27 cellular contexts compared by ENCODE assay signal in genomic region chrX:146906166-146906565, GRCh38.
"Had no signal": no experiment of that assay in that cellular context is flagged by ENCODE, and none has a peak within 500 bp of the region (broad histone marks: within the 10 kb centered on the region; RNA-seq: fewer than 3 reads in every experiment).

No MANE protein-coding gene starts in this region.

- ATAC-seq: stimulated activated effector memory CD8-positive, alpha-beta T cell treated with anti-CD3 and anti-CD28 coated beads, Interleukin-12 subunit alpha, Interleukin-12 subunit beta, amount 100 ng/mL, for 72 hours; stimulated activated memory B cell treated with anti-CD40 and anti-IgM and Interleukin-4, amounts not matched to agents 10 μg/mL and 1 μg/mL and 100 μg/mL, for 72 hours; stimulated activated naive B cell treated with anti-CD40 and anti-IgM and Interleukin-4, amounts not matched to agents 10 μg/mL and 1 μg/mL and 100 μg/mL, for 72 hours; stimulated activated naive CD8-positive, alpha-beta T cell treated with anti-CD3 and anti-CD28 coated beads, Interleukin-15, amount 100 ng/mL, for 72 hours; stimulated activated naive CD8-positive, alpha-beta T cell treated with anti-CD3 and anti-CD28 coated beads, Interleukin-15, Interleukin-2, amounts not matched to agents 100 U/mL and 50 U/mL, for 24 hours; upper lobe of right lung had no signal

- H3K9me3 Mint-ChIP-seq: stimulated activated effector memory CD8-positive, alpha-beta T cell treated with anti-CD3 and anti-CD28 coated beads, Interleukin-12 subunit alpha, Interleukin-12 subunit beta, amount 100 ng/mL, for 72 hours; stimulated activated naive B cell treated with anti-CD40 and anti-IgM and Interleukin-4, amounts not matched to agents 10 μg/mL and 1 μg/mL and 100 μg/mL, for 72 hours; stimulated activated naive CD8-positive, alpha-beta T cell treated with anti-CD3 and anti-CD28 coated beads, Interleukin-15, amount 100 ng/mL, for 72 hours; stimulated activated naive CD8-positive, alpha-beta T cell treated with anti-CD3 and anti-CD28 coated beads, Interleukin-15, Interleukin-2, amounts not matched to agents 100 ng/mL and 50 ng/mL, for 24 hours; type B pancreatic cell had no signal

- H3K4me1 ChIP-seq: stomach, suprapubic skin, testis, thyroid gland, tibial artery, tibial nerve, transverse colon, upper lobe of left lung, upper lobe of right lung, uterus, vagina had no signal

- H3K9me3 ChIP-seq: suprapubic skin, testis, thoracic aorta, thyroid gland, tibial artery, tibial nerve, transverse colon, upper lobe of right lung, uterus, vagina had no signal

- H3K4me3 ChIP-seq: stomach, suprapubic skin, testis, thoracic aorta, thyroid gland, tibial artery, tibial nerve, transverse colon, upper lobe of left lung, upper lobe of right lung, uterus, vagina had no signal

- H3K27me3 ChIP-seq: stomach, suprapubic skin, testis, thyroid gland, tibial artery, tibial nerve, transverse colon, upper lobe of left lung, upper lobe of right lung, uterus, vagina had no signal

- H3K27me3 Mint-ChIP-seq: stimulated activated memory B cell treated with anti-CD40 and anti-IgM and Interleukin-4, amounts not matched to agents 10 μg/mL and 1 μg/mL and 100 μg/mL, for 72 hours; stimulated activated naive B cell treated with anti-CD40 and anti-IgM and Interleukin-4, amounts not matched to agents 10 μg/mL and 1 μg/mL and 100 μg/mL, for 72 hours; stimulated activated naive CD8-positive, alpha-beta T cell treated with anti-CD3 and anti-CD28 coated beads, Interleukin-15, amount 100 ng/mL, for 72 hours; stimulated activated naive CD8-positive, alpha-beta T cell treated with anti-CD3 and anti-CD28 coated beads, Interleukin-15, Interleukin-2, amounts not matched to agents 100 ng/mL and 50 ng/mL, for 24 hours; type B pancreatic cell had no signal

- DNase-seq: stimulated activated CD4-positive, alpha-beta T cell treated with anti-CD3 and anti-CD28 coated beads, Interleukin-2, amount 100 ng/mL, for 48 hours; stimulated activated CD4-positive, alpha-beta T cell treated with anti-CD3 and anti-CD28 coated beads, Interleukin-4, amount 100 ng/mL, for 1 hour; stimulated activated CD4-positive, alpha-beta T cell treated with anti-CD3 and anti-CD28 coated beads, Interleukin-4, amount 100 ng/mL, for 24 hours; stimulated activated CD4-positive, alpha-beta T cell treated with anti-CD3 and anti-CD28 coated beads, Interleukin-4, amount 100 ng/mL, for 4 hours; stimulated activated CD8-positive, alpha-beta memory T cell treated with anti-CD3 and anti-CD28 coated beads, Interleukin-4, amount 100 ng/mL, for 48 hours; stimulated activated naive B cell treated with anti-CD40 and anti-IgM and Interleukin-4, amounts not matched to agents 10 μg/mL and 1 μg/mL and 100 μg/mL, for 72 hours; stimulated activated naive CD4-positive, alpha-beta T cell; stimulated activated naive CD4-positive, alpha-beta T cell treated with Interleukin-2 at 50 U/mL for 16 hours; stimulated activated naive CD8-positive, alpha-beta T cell treated with anti-CD3 and anti-CD28 coated beads, Interleukin-15, amount 100 ng/mL, for 72 hours; stimulated activated naive CD8-positive, alpha-beta T cell treated with anti-CD3 and anti-CD28 coated beads, Interleukin-15, Interleukin-2, amounts not matched to agents 100 U/mL and 50 U/mL, for 24 hours; stomach; testis; thyroid gland; tibial artery; transverse colon; trophoblast cell; upper lobe of left lung; upper lobe of right lung; uterus had no signal

- H3K27ac Mint-ChIP-seq: stimulated activated effector memory CD8-positive, alpha-beta T cell treated with anti-CD3 and anti-CD28 coated beads, Interleukin-12 subunit alpha, Interleukin-12 subunit beta, amount 100 ng/mL, for 72 hours; stimulated activated memory B cell treated with anti-CD40 and anti-IgM and Interleukin-4, amounts not matched to agents 10 μg/mL and 1 μg/mL and 100 μg/mL, for 72 hours; stimulated activated naive B cell treated with anti-CD40 and anti-IgM and Interleukin-4, amounts not matched to agents 10 μg/mL and 1 μg/mL and 100 μg/mL, for 72 hours; stimulated activated naive CD8-positive, alpha-beta T cell treated with anti-CD3 and anti-CD28 coated beads, Interleukin-15, amount 100 ng/mL, for 72 hours; stimulated activated naive CD8-positive, alpha-beta T cell treated with anti-CD3 and anti-CD28 coated beads, Interleukin-15, Interleukin-2, amounts not matched to agents 100 ng/mL and 50 ng/mL, for 24 hours; type B pancreatic cell had no signal

- H3K36me3 Mint-ChIP-seq: stimulated activated effector memory CD8-positive, alpha-beta T cell treated with anti-CD3 and anti-CD28 coated beads, Interleukin-12 subunit alpha, Interleukin-12 subunit beta, amount 100 ng/mL, for 72 hours; stimulated activated memory B cell treated with anti-CD40 and anti-IgM and Interleukin-4, amounts not matched to agents 10 μg/mL and 1 μg/mL and 100 μg/mL, for 72 hours; stimulated activated naive B cell treated with anti-CD40 and anti-IgM and Interleukin-4, amounts not matched to agents 10 μg/mL and 1 μg/mL and 100 μg/mL, for 72 hours; type B pancreatic cell had no signal

- H3K27ac ChIP-seq: stomach, suprapubic skin, testis, thoracic aorta, thyroid gland, tibial artery, tibial nerve, transverse colon, upper lobe of left lung, upper lobe of right lung, uterus, vagina had no signal

- H3K4me3 Mint-ChIP-seq: stimulated activated effector memory CD8-positive, alpha-beta T cell treated with anti-CD3 and anti-CD28 coated beads, Interleukin-12 subunit alpha, Interleukin-12 subunit beta, amount 100 ng/mL, for 72 hours; stimulated activated memory B cell treated with anti-CD40 and anti-IgM and Interleukin-4, amounts not matched to agents 10 μg/mL and 1 μg/mL and 100 μg/mL, for 72 hours; stimulated activated naive B cell treated with anti-CD40 and anti-IgM and Interleukin-4, amounts not matched to agents 10 μg/mL and 1 μg/mL and 100 μg/mL, for 72 hours; stimulated activated naive CD8-positive, alpha-beta T cell treated with anti-CD3 and anti-CD28 coated beads, Interleukin-15, amount 100 ng/mL, for 72 hours; stimulated activated naive CD8-positive, alpha-beta T cell treated with anti-CD3 and anti-CD28 coated beads, Interleukin-15, Interleukin-2, amounts not matched to agents 100 ng/mL and 50 ng/mL, for 24 hours; type B pancreatic cell had no signal

- H3K36me3 ChIP-seq: stomach, suprapubic skin, thoracic aorta, thyroid gland, tibial artery, tibial nerve, transverse colon, upper lobe of left lung, upper lobe of right lung, uterus, vagina had no signal

- H3K4me1 Mint-ChIP-seq: stimulated activated effector memory CD8-positive, alpha-beta T cell treated with anti-CD3 and anti-CD28 coated beads, Interleukin-12 subunit alpha, Interleukin-12 subunit beta, amount 100 ng/mL, for 72 hours; stimulated activated memory B cell treated with anti-CD40 and anti-IgM and Interleukin-4, amounts not matched to agents 10 μg/mL and 1 μg/mL and 100 μg/mL, for 72 hours; stimulated activated naive B cell treated with anti-CD40 and anti-IgM and Interleukin-4, amounts not matched to agents 10 μg/mL and 1 μg/mL and 100 μg/mL, for 72 hours; stimulated activated naive CD8-positive, alpha-beta T cell treated with anti-CD3 and anti-CD28 coated beads, Interleukin-15, amount 100 ng/mL, for 72 hours had no signal
